Comparison of ENCODE assay signal across 2 cellular contexts in the genomic region with DNA sequence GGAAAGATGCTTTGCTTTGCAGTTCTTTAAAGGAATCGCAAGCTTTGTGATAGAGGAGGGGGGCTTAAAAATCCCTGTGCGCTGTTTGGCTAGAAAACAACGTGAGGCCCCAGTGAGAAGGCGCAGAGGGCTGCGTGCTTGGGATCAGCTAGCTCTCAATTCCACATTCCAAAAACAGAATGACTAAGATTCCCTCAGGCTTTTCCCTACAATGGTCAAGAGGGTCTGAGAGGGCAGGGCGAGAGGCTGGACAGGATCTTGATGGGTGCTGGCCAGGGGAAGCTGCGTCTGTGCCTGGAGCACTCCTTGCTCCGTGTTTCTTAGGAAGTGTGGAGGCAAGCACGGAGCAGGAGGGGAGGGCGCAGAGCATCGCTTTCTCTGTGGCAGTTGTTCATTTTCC.
TF ChIP-seq lines count a peak whose summit lies in the region.

No MANE protein-coding gene starts in this region.

TF ChIP-seq in IMR-90, 13 proteins besides CTCF, POLR2A, EP300 and RAD21:
- TF ChIP-seq SMC3 (IDR thresholded peaks at IDR 0.05; ENCODE audit: low read depth, low read length) = no peak
- TF ChIP-seq MAFK (IDR thresholded peaks at IDR 0.05; ENCODE audit: low read depth, low read length) = no peak
- no peak for TF ChIP-seq BHLHE40 (IDR thresholded peaks at IDR 0.05; ENCODE audit: low read depth, low read length)
- TF ChIP-seq, protein P1, sequence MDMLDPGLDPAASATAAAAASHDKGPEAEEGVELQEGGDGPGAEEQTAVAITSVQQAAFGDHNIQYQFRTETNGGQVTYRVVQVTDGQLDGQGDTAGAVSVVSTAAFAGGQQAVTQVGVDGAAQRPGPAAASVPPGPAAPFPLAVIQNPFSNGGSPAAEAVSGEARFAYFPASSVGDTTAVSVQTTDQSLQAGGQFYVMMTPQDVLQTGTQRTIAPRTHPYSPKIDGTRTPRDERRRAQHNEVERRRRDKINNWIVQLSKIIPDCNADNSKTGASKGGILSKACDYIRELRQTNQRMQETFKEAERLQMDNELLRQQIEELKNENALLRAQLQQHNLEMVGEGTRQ (IDR thresholded peaks at IDR 0.05; ENCODE audit: low read depth, low read length) = no peak
- no peak for TF ChIP-seq CHD1 (IDR thresholded peaks at IDR 0.05; ENCODE audit: low read depth, low read length)
- TF ChIP-seq, protein P2, sequence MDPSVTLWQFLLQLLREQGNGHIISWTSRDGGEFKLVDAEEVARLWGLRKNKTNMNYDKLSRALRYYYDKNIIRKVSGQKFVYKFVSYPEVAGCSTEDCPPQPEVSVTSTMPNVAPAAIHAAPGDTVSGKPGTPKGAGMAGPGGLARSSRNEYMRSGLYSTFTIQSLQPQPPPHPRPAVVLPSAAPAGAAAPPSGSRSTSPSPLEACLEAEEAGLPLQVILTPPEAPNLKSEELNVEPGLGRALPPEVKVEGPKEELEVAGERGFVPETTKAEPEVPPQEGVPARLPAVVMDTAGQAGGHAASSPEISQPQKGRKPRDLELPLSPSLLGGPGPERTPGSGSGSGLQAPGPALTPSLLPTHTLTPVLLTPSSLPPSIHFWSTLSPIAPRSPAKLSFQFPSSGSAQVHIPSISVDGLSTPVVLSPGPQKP (IDR thresholded peaks at IDR 0.05; ENCODE audit: borderline replicate concordance, low read depth, low read length) = no peak
- TF ChIP-seq RCOR1 (IDR thresholded peaks at IDR 0.05; ENCODE audit: insufficient replicate concordance, low read length) = no peak
TF ChIP-seq in IMR-90: peak in this region for 0.

TF ChIP-seq in H1, 55 proteins besides CTCF, POLR2A, EP300 and RAD21:
- TF ChIP-seq RXRA (IDR thresholded peaks at IDR 0.05; ENCODE audit: insufficient read depth, low read depth, low read length) (no peak), RBBP5 (IDR thresholded peaks at IDR 0.05; ENCODE audit: borderline replicate concordance, low read depth, low read length) (no peak), SUZ12 (IDR thresholded peaks at IDR 0.05; ENCODE audit: low read length) (no peak), SIX5 (IDR thresholded peaks at IDR 0.05; ENCODE audit: low read depth, low read length) (no peak), ASH2L (IDR thresholded peaks at IDR 0.05; ENCODE audit: low read length) (no peak), CREB1 (IDR thresholded peaks at IDR 0.05) (no peak), SIN3A (conservative IDR thresholded peaks at IDR 0.05 in 1 of 2, IDR thresholded peaks at IDR 0.05 in 1 of 2; ENCODE audit: low read depth in 1 of 2, low read length in 2 of 2) (no peak), CHD1 (IDR thresholded peaks at IDR 0.05; ENCODE audit: low read depth, low read length) (no peak), SRF (IDR thresholded peaks at IDR 0.05; ENCODE audit: low read depth, low read length) (no peak), GTF2F1 (IDR thresholded peaks at IDR 0.05; ENCODE audit: borderline replicate concordance, low read depth, low read length) (no peak), TAF7 (optimal IDR thresholded peaks at IDR 0.05; ENCODE audit: borderline replicate concordance, low read depth, low read length) (no peak), BCL11A (IDR thresholded peaks at IDR 0.05; ENCODE audit: low read depth in 2 of 2, low read length in 2 of 2) (no peak), KDM5A (IDR thresholded peaks at IDR 0.05; ENCODE audit: low read length) (no peak)
- TF ChIP-seq, protein P3, sequence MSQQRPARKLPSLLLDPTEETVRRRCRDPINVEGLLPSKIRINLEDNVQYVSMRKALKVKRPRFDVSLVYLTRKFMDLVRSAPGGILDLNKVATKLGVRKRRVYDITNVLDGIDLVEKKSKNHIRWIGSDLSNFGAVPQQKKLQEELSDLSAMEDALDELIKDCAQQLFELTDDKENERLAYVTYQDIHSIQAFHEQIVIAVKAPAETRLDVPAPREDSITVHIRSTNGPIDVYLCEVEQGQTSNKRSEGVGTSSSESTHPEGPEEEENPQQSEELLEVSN (IDR thresholded peaks at IDR 0.05) = no peak
